ENCODE assay signal across 7 cellular contexts in the genomic region with DNA sequence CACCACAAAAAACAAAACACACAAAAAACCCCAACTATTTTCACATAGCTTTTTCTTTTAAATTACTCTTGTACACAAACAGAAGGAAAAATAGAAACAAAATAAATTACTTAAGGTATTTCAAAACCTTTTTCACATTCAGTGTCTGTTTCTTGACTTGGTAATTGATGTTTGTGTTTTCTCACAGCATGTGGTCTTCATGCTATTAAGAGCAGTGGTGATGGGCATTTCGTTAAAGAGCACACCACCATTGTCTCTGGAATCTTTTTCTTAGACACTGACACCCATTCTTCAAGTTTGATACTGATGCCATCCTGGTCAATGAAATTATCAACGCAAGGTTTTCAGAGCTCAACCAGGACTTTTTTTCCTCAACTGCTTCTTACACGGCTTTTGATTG.
"Had no signal": no experiment of that assay in that cellular context is flagged by ENCODE, and none has a peak within 500 bp of the region (broad histone marks: within the 10 kb centered on the region; RNA-seq: fewer than 3 reads in every experiment).

No MANE protein-coding gene starts in this region.

- H3K9ac ChIP-seq: GM23248 had no signal

- H3K27ac ChIP-seq: GM23248, HL-60 had no signal

- H2AFZ ChIP-seq: GM23248 had no signal

- DNase-seq: GM23248, H9, HCEC 1CT, KG1 had no signal

- ATAC-seq: HepG2, K562 had no signal

- H3K4me3 ChIP-seq: GM23248, K562 had no signal
